Comparison of ENCODE assay signal across 18 cellular contexts in the genomic region with DNA sequence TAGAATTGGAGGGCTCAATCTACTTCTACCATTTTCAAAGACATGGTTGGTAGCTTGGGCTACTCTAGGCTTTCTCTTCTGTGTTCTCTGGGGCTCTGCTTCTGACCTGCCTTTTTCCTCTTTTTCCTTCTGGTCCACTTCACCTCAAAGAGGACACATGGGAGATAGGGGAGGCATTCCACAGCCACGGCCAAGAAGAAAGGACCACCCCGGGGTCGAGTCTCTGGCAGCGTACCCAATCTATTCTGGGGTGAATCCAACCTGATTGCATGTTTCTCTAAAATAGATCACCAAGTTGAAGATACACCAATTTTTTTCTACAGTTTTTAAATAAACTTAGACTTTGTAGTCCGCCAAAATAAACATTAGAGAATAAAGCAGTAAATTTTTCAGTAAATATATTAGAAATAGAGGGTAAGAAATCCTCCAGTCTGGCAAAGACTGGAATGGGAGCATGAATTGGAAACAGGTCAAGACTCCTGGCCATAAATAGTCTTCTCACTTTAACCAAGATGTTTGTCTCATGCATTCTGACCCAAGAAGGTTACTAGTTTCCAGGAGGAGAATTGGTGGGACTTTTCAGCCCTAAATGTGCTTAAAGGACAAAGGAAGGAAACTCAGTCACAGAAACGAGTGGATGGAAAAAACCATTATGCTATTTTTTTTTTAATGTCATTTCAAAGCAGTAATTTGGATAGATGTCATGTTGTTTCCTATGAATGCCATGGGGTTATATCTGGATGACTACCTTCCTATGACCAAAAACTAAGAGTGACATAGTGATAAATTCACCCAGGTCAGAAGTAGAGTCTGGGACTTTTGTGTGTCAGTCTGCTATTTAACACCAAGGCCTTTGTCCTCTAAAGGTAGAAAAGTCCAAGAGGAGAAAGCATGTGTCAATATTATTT.
"Had no signal": no experiment of that assay in that cellular context is flagged by ENCODE, and none has a peak within 500 bp of the region (broad histone marks: within the 10 kb centered on the region; RNA-seq: fewer than 3 reads in every experiment).

No MANE protein-coding gene starts in this region.

- H3K9me3 Mint-ChIP-seq: activated naive CD8-positive, alpha-beta T cell treated with anti-CD3 and anti-CD28 coated beads, Interleukin-2, amount 10 ng/mL, durations not matched to agents 7 days and 5 days; endodermal cell; neural progenitor cell; stimulated activated naive B cell treated with anti-CD40 and anti-IgM and Interleukin-4, amounts not matched to agents 10 μg/mL and 1 μg/mL and 100 μg/mL, for 72 hours had no signal

- ATAC-seq: activated CD8-positive, alpha-beta memory T cell treated with anti-CD3 and anti-CD28 coated beads, Interleukin-2, amount 10 ng/mL, durations not matched to agents 7 days and 5 days; stimulated activated naive B cell treated with anti-CD40 and anti-IgM and Interleukin-4, amounts not matched to agents 10 μg/mL and 1 μg/mL and 100 μg/mL, for 72 hours had no signal

- H3K27ac ChIP-seq: cardiac muscle cell, neural progenitor cell had no signal

- H3K9me3 ChIP-seq: spleen had no signal

- FAIRE-seq: astrocyte, islet of Langerhans had no signal

- H3K27me3 ChIP-seq: cardiac muscle cell, neural progenitor cell, spleen had no signal

- H3K27me3 Mint-ChIP-seq: activated naive CD8-positive, alpha-beta T cell treated with anti-CD3 and anti-CD28 coated beads, Interleukin-2, amount 10 ng/mL, durations not matched to agents 7 days and 5 days; activated T-cell treated with anti-CD3 and anti-CD28 coated beads, Interleukin-2, amount 50 U/mL, for 24 hours had no signal

- DNase-seq: activated CD4-positive, alpha-beta T cell treated with anti-CD3 and anti-CD28 coated beads, Interleukin-2, amount 50 U/mL, for 4 hours; activated CD4-positive, CD25-positive, alpha-beta regulatory T cell treated with anti-CD3 and anti-CD28 coated beads, Interleukin-2, amount 50 U/mL, for 72 hours; activated CD8-positive, alpha-beta memory T cell treated with anti-CD3 and anti-CD28 coated beads, Interleukin-2, amount 10 ng/mL, durations not matched to agents 7 days and 5 days; activated gamma-delta T cell; activated naive CD8-positive, alpha-beta T cell treated with anti-CD3 and anti-CD28 coated beads, Interleukin-2, amount 10 ng/mL, durations not matched to agents 7 days and 5 days; activated T-cell treated with anti-CD3 and anti-CD28 coated beads, Interleukin-2, amount 50 U/mL, for 24 hours; endodermal cell; foreskin fibroblast; posterior cingulate gyrus; right cardiac atrium; spleen; stimulated activated CD4-positive, alpha-beta T cell treated with anti-CD3 and anti-CD28 coated beads, Interleukin-1b, Interleukin-23, amount 100 ng/mL, for 48 hours; stimulated activated naive B cell treated with anti-CD40 and anti-IgM and Interleukin-4, amounts not matched to agents 10 μg/mL and 1 μg/mL and 100 μg/mL, for 72 hours; T-helper 9 cell had no signal

- H3K4me1 Mint-ChIP-seq: activated CD8-positive, alpha-beta memory T cell treated with anti-CD3 and anti-CD28 coated beads, Interleukin-2, amount 10 ng/mL, durations not matched to agents 7 days and 5 days; stimulated activated naive B cell treated with anti-CD40 and anti-IgM and Interleukin-4, amounts not matched to agents 10 μg/mL and 1 μg/mL and 100 μg/mL, for 72 hours had no signal

- H3K27ac Mint-ChIP-seq: activated CD8-positive, alpha-beta memory T cell treated with anti-CD3 and anti-CD28 coated beads, Interleukin-2, amount 10 ng/mL, durations not matched to agents 7 days and 5 days; activated naive CD8-positive, alpha-beta T cell treated with anti-CD3 and anti-CD28 coated beads, Interleukin-2, amount 10 ng/mL, durations not matched to agents 7 days and 5 days; activated T-cell treated with anti-CD3 and anti-CD28 coated beads, Interleukin-2, amount 50 U/mL, for 24 hours; endodermal cell; neural progenitor cell; stimulated activated naive B cell treated with anti-CD40 and anti-IgM and Interleukin-4, amounts not matched to agents 10 μg/mL and 1 μg/mL and 100 μg/mL, for 72 hours had no signal

- H3K36me3 Mint-ChIP-seq: activated CD8-positive, alpha-beta memory T cell treated with anti-CD3 and anti-CD28 coated beads, Interleukin-2, amount 10 ng/mL, durations not matched to agents 7 days and 5 days; activated naive CD8-positive, alpha-beta T cell treated with anti-CD3 and anti-CD28 coated beads, Interleukin-2, amount 10 ng/mL, durations not matched to agents 7 days and 5 days; neural progenitor cell; stimulated activated naive B cell treated with anti-CD40 and anti-IgM and Interleukin-4, amounts not matched to agents 10 μg/mL and 1 μg/mL and 100 μg/mL, for 72 hours had no signal

- H3K4me1 ChIP-seq: neural progenitor cell, spleen had no signal

- H3K4me3 Mint-ChIP-seq: activated CD8-positive, alpha-beta memory T cell treated with anti-CD3 and anti-CD28 coated beads, Interleukin-2, amount 10 ng/mL, durations not matched to agents 7 days and 5 days; activated naive CD8-positive, alpha-beta T cell treated with anti-CD3 and anti-CD28 coated beads, Interleukin-2, amount 10 ng/mL, durations not matched to agents 7 days and 5 days; activated T-cell treated with anti-CD3 and anti-CD28 coated beads, Interleukin-2, amount 50 U/mL, for 24 hours; endodermal cell; neural progenitor cell; stimulated activated naive B cell treated with anti-CD40 and anti-IgM and Interleukin-4, amounts not matched to agents 10 μg/mL and 1 μg/mL and 100 μg/mL, for 72 hours had no signal

- H3K36me3 ChIP-seq: cardiac muscle cell, neural progenitor cell, spleen had no signal

- H3K4me3 ChIP-seq: cardiac muscle cell, neural progenitor cell, spleen had no signal
